In the genomic region with DNA sequence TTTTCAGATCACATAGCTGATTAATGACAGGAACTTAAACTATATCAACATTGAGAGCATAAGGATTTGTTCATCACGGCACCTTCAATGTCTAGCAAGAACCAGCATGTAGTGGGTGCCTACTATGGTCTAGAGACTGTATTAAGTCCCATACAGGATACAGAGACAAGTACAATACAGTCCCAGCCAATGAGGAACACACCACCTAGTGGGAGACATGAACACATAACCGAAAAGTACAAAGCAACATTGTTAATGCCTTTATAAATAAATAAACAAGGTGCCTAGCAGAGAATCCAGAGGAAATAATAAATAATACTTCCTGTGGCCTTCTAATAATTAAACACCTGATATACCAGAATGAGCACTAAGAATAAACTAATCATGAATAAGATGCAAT, we compare ENCODE assay signal across 17 cellular contexts.
A peak's percentile ranks its signal among the peaks of the same experiment; 100 is the strongest.
DNase-seq lines count a peak whose midpoint lies in the region; ATAC-seq lines count a peak whose summit lies in the region.
"Had no signal": no experiment of that assay in that cellular context is flagged by ENCODE, and none has a peak within 500 bp of the region (broad histone marks: within the 10 kb centered on the region; RNA-seq: fewer than 3 reads in every experiment).

No MANE protein-coding gene starts in this region.

- peak; percentile 57 for ATAC-seq in Right ventricle myocardium inferior
- ATAC-seq in left ventricle myocardium superior, result peak; percentile 75
- ATAC-seq in GM18861 (IDR thresholded peaks at IDR 0.05; ENCODE audit: unreplicated experiment), result no peak
- ATAC-seq in GM18519 (IDR thresholded peaks at IDR 0.05; ENCODE audit: low FRiP score, unreplicated experiment), result no peak
- ATAC-seq in stimulated activated naive CD8-positive, alpha-beta T cell treated with anti-CD3 and anti-CD28 coated beads, Interleukin-15, Interleukin-2, amounts not matched to agents 100 U/mL and 50 U/mL, for 24 hours, result no peak
- ATAC-seq: mucosa of descending colon had no signal

- intact Hi-C loops in Right ventricle myocardium inferior (cut with DNase I) (loop anchor here (10.0 kb wide), 2 partner anchors 205 to 535 kb away; no protein-coding TSS in a partner anchor), cardiac septum (cut with DNase I) (no loop called here), left ventricle myocardium superior (cut with micrococcal nuclease) (no loop called here)

- no peak for DNase-seq in Right ventricle myocardium inferior (ENCODE audit: missing footprints)
- DNase-seq in cardiac septum (ENCODE audit: low spot score), result no peak
- peak; percentile 9 for DNase-seq in OCI-M1 (lab: John Stamatoyannopoulos, UW)
- DNase-seq in left ventricle myocardium superior, result no peak
- DNase-seq in NCI-H2227 treated with DMSO at 0.1 percent for 48 hours (lab: John Stamatoyannopoulos, UW), result no peak
- no peak for DNase-seq in stimulated activated naive CD8-positive, alpha-beta T cell treated with anti-CD3 and anti-CD28 coated beads, Interleukin-15, Interleukin-2, amounts not matched to agents 100 U/mL and 50 U/mL, for 24 hours
- DNase-seq: activated CD4-positive, alpha-beta T cell treated with anti-CD3 and anti-CD28 coated beads for 1 hour; aorta; effector memory CD4-positive, alpha-beta T cell; hypothalamus; mucosa of descending colon; NCI-H2029 treated with DMSO at 0.1 percent for 48 hours; SIG-M5; sigmoid colon; tibial artery had no signal

Comparison
In these comparisons a context has a peak if more than half of its experiments do, and no peak if none do; other contexts are left out.
1. ATAC-seq: peak in Right ventricle myocardium inferior (single experiment) and left ventricle myocardium superior (single experiment); none in GM18861 (single experiment), GM18519 (single experiment) and stimulated activated naive CD8-positive, alpha-beta T cell treated with anti-CD3 and anti-CD28 coated beads, Interleukin-15, Interleukin-2, amounts not matched to agents 100 U/mL and 50 U/mL, for 24 hours (single experiment).